8 cellular contexts compared by ENCODE assay signal in genomic region chr15:82261566-82262421, GRCh38. TPM values are rescaled to one million over a fixed set of nuclear protein-coding genes. Genes with fewer than 3 reads are reported as not detected.
DNase-seq lines count a peak whose midpoint lies in the region; ATAC-seq lines count a peak whose summit lies in the region.
"Not testable (repeated sequence)": the region's sequence is repeated elsewhere in the genome, so short reads cannot be mapped to it uniquely, and the experiment has no call there.

No MANE protein-coding gene starts in this region.

- not testable (repeated sequence) for H3K27me3 ChIP-seq in mucosa of rectum (ENCODE audit: control insufficient read depth in 2 of 2, insufficient read depth in 2 of 2, low read length in 2 of 2)

- intact Hi-C loops in activated T-helper 2 cell treated with anti-CD3 and anti-CD28 coated beads, Interferon-gamma antibody, Interleukin-2, Interleukin-4, amounts not matched to agents 10 μg/mL and 5 μg/mL and 100 μg/mL, durations not matched to agents 14 hours and 24 hours and 36 hours (cut with micrococcal nuclease), result not testable (repeated sequence)

- peak overlapping the region; percentile 74 to 76 for H3K9ac ChIP-seq in mucosa of rectum (ENCODE audit: low read depth in 1 of 2, low read length in 2 of 2)

- H3K36me3 ChIP-seq in mucosa of rectum (ENCODE audit: control insufficient read depth in 2 of 2, insufficient read depth in 2 of 2, low read length in 2 of 2), result peaks cover 3 to 12% of the 10 kb centered on the region in 2 donors

- peak; percentile 68 for DNase-seq in DMS 273 (lab: John Stamatoyannopoulos, UW; ENCODE audit: unreplicated experiment)
- DNase-seq in OCI-M1 (lab: John Stamatoyannopoulos, UW), result peak; percentile 76
- peak; percentile 22 for DNase-seq in activated T-helper 2 cell treated with anti-CD3 and anti-CD28 coated beads, Interferon-gamma antibody, Interleukin-2, Interleukin-4, amounts not matched to agents 10 μg/mL and 5 μg/mL and 100 μg/mL, durations not matched to agents 14 hours and 24 hours and 36 hours (ENCODE audit: low spot score)
- peak; percentile 37 for DNase-seq in fibroblast of gingiva (ENCODE audit: low read depth)
- DNase-seq in stimulated activated CD8-positive, alpha-beta memory T cell treated with anti-CD3 and anti-CD28 coated beads, Interleukin-7, amount 100 ng/mL, for 48 hours (ENCODE audit: extremely low read depth in 1 of 2, low read depth in 1 of 2), result peak; percentile 6 to 50

- peaks cover 11 to 12% of the 10 kb centered on the region in 2 donors for H3K4me1 ChIP-seq in mucosa of rectum (ENCODE audit: control insufficient read depth in 2 of 2, insufficient read depth in 2 of 2, low read length in 2 of 2)

- peak; percentile 38 for ATAC-seq in GM21528 (IDR thresholded peaks at IDR 0.05; ENCODE audit: low FRiP score, unreplicated experiment)
- peak; percentile 9 for ATAC-seq in HG03457 (IDR thresholded peaks at IDR 0.05; ENCODE audit: unreplicated experiment)

- peaks cover 30% of the 10 kb centered on the region for H3K36me3 Mint-ChIP-seq in activated T-helper 2 cell treated with anti-CD3 and anti-CD28 coated beads, Interferon-gamma antibody, Interleukin-2, Interleukin-4, amounts not matched to agents 10 μg/mL and 5 μg/mL and 100 μg/mL, durations not matched to agents 14 hours and 24 hours and 36 hours (ENCODE audit: low read depth)

- peaks cover 21% of the 10 kb centered on the region for H3K4me1 Mint-ChIP-seq in activated T-helper 2 cell treated with anti-CD3 and anti-CD28 coated beads, Interferon-gamma antibody, Interleukin-2, Interleukin-4, amounts not matched to agents 10 μg/mL and 5 μg/mL and 100 μg/mL, durations not matched to agents 14 hours and 24 hours and 36 hours (ENCODE audit: low read depth)

- H3K27me3 Mint-ChIP-seq in activated T-helper 2 cell treated with anti-CD3 and anti-CD28 coated beads, Interferon-gamma antibody, Interleukin-2, Interleukin-4, amounts not matched to agents 10 μg/mL and 5 μg/mL and 100 μg/mL, durations not matched to agents 14 hours and 24 hours and 36 hours (ENCODE audit: low read depth), result not testable (repeated sequence)

- peak overlapping the region; percentile 93 for H3K4me3 Mint-ChIP-seq in activated T-helper 2 cell treated with anti-CD3 and anti-CD28 coated beads, Interferon-gamma antibody, Interleukin-2, Interleukin-4, amounts not matched to agents 10 μg/mL and 5 μg/mL and 100 μg/mL, durations not matched to agents 14 hours and 24 hours and 36 hours (ENCODE audit: low read depth)

- peak overlapping the region; percentile 87 to 91 for H3K4me3 ChIP-seq in mucosa of rectum (ENCODE audit: low read length in 2 of 2)

- H3K9me3 Mint-ChIP-seq in activated T-helper 2 cell treated with anti-CD3 and anti-CD28 coated beads, Interferon-gamma antibody, Interleukin-2, Interleukin-4, amounts not matched to agents 10 μg/mL and 5 μg/mL and 100 μg/mL, durations not matched to agents 14 hours and 24 hours and 36 hours, result not testable (repeated sequence)

- H3K27ac ChIP-seq in mucosa of rectum (ENCODE audit: low read depth in 2 of 2, low read length in 2 of 2), result peak overlapping the region; percentile 85 to 89

- H3K27ac Mint-ChIP-seq in activated T-helper 2 cell treated with anti-CD3 and anti-CD28 coated beads, Interferon-gamma antibody, Interleukin-2, Interleukin-4, amounts not matched to agents 10 μg/mL and 5 μg/mL and 100 μg/mL, durations not matched to agents 14 hours and 24 hours and 36 hours, result peak overlapping the region; percentile 92

- H3K9me3 ChIP-seq in mucosa of rectum (ENCODE audit: control insufficient read depth in 2 of 2, low read length in 2 of 2), result not testable (repeated sequence)

RNA-seq across cellular contexts. Expression of gene EFL1, which starts 0.7 kb away (rescaled TPM):
- 23.3 and 26.6 TPM in 2 replicates for total RNA-seq in activated T-helper 2 cell treated with anti-CD3 and anti-CD28 coated beads, Interferon-gamma antibody, Interleukin-2, Interleukin-4, amounts not matched to agents 10 μg/mL and 5 μg/mL and 100 μg/mL, durations not matched to agents 14 hours and 24 hours and 36 hours

RNA-seq across cellular contexts. Expression of gene SAXO2, which starts 0.8 kb away (rescaled TPM):
- total RNA-seq in activated T-helper 2 cell treated with anti-CD3 and anti-CD28 coated beads, Interferon-gamma antibody, Interleukin-2, Interleukin-4, amounts not matched to agents 10 μg/mL and 5 μg/mL and 100 μg/mL, durations not matched to agents 14 hours and 24 hours and 36 hours, result 0.51 TPM in 1 of 2 replicates, not detected in the other

Comparison
In these comparisons a context has a peak if more than half of its experiments do, and no peak if none do; other contexts are left out.
1. Peak in every context shown above with its lines: DNase-seq, ATAC-seq, H3K4me3 ChIP-seq and H3K27ac ChIP-seq.
2. DNase-seq: peak in every context shown above with its lines; median percentile 76 in OCI-M1; 68 in DMS 273; 37 in fibroblast of gingiva; 28 in stimulated activated CD8-positive, alpha-beta memory T cell treated with anti-CD3 and anti-CD28 coated beads, Interleukin-7, amount 100 ng/mL, for 48 hours; 22 in activated T-helper 2 cell treated with anti-CD3 and anti-CD28 coated beads, Interferon-gamma antibody, Interleukin-2, Interleukin-4, amounts not matched to agents 10 μg/mL and 5 μg/mL and 100 μg/mL, durations not matched to agents 14 hours and 24 hours and 36 hours.